12 cellular contexts compared by ENCODE assay signal in genomic region chr2:42459296-42459695, GRCh38. TPM values are rescaled to one million over a fixed set of nuclear protein-coding genes. Genes with fewer than 3 reads are reported as not detected.
DNase-seq lines count a peak whose midpoint lies in the region; ATAC-seq and TF ChIP-seq lines count a peak whose summit lies in the region.
"Had no signal": no experiment of that assay in that cellular context is flagged by ENCODE, and none has a peak within 500 bp of the region (broad histone marks: within the 10 kb centered on the region; RNA-seq: fewer than 3 reads in every experiment).

No MANE protein-coding gene starts in this region.

- no peak for TF ChIP-seq POLR2A in NB4 (IDR thresholded peaks at IDR 0.05; ENCODE audit: extremely low read depth, insufficient read length)

- no peak overlapping the region for H3K23ac ChIP-seq in trophoblast cell (ENCODE audit: low read length)

- H2AFZ ChIP-seq in GM23338 (no peak overlapping the region), trophoblast cell (ENCODE audit: insufficient read depth, low read length, poor library complexity) (no peak overlapping the region)

- H3K4ac ChIP-seq in trophoblast cell (ENCODE audit: low read depth, low read length) = no peak overlapping the region

- peak overlapping the region; percentile 80 for H3K27ac Mint-ChIP-seq in GM23338
- H3K27ac Mint-ChIP-seq in endothelial cell (ENCODE audit: unreplicated experiment) = peak overlapping the region; percentile 22
- H3K27ac Mint-ChIP-seq in activated CD8-positive, alpha-beta memory T cell treated with anti-CD3 and anti-CD28 coated beads, Interleukin-2, amount 10 ng/mL, durations not matched to agents 7 days and 5 days = no peak overlapping the region
- no peak overlapping the region for H3K27ac Mint-ChIP-seq in activated naive CD4-positive, alpha-beta T cell treated with anti-CD3 and anti-CD28 coated beads, Interleukin-2, amount 50 U/mL, for 72 hours
- H3K27ac Mint-ChIP-seq in effector memory CD8-positive, alpha-beta T cell = peak overlapping the region in 1 of 2 donors; percentile 44

- no peak overlapping the region for H4K8ac ChIP-seq in trophoblast cell (ENCODE audit: low read depth, low read length)

- H3K4me1 Mint-ChIP-seq in GM23338 (peaks cover 27% of the 10 kb centered on the region), endothelial cell (ENCODE audit: unreplicated experiment) (no peaks in the 10 kb centered on the region)
- H3K4me1 Mint-ChIP-seq in activated CD8-positive, alpha-beta memory T cell treated with anti-CD3 and anti-CD28 coated beads, Interleukin-2, amount 10 ng/mL, durations not matched to agents 7 days and 5 days = no peaks in the 10 kb centered on the region
- no peaks in the 10 kb centered on the region for H3K4me1 Mint-ChIP-seq in effector memory CD8-positive, alpha-beta T cell (ENCODE audit: low read depth in 2 of 2)

- H3K27me3 ChIP-seq in GM23338 (ENCODE audit: insufficient read depth) (no peaks in the 10 kb centered on the region), trophoblast cell (ENCODE audit: insufficient read depth, low read length) (no peaks in the 10 kb centered on the region), tibial artery (no peaks in the 10 kb centered on the region)
- H3K27me3 ChIP-seq: BLaER1 had no signal

- no peak overlapping the region for H4K91ac ChIP-seq in trophoblast cell (ENCODE audit: low read depth, low read length)

- H3K36me3 Mint-ChIP-seq in GM23338 (ENCODE audit: low read depth) (peaks cover 6% of the 10 kb centered on the region; the same call in 1 of the 3 replicates), endothelial cell (ENCODE audit: low read depth, unreplicated experiment) (no peaks in the 10 kb centered on the region)
- no peaks in the 10 kb centered on the region for H3K36me3 Mint-ChIP-seq in activated CD8-positive, alpha-beta memory T cell treated with anti-CD3 and anti-CD28 coated beads, Interleukin-2, amount 10 ng/mL, durations not matched to agents 7 days and 5 days
- H3K36me3 Mint-ChIP-seq in activated naive CD4-positive, alpha-beta T cell treated with anti-CD3 and anti-CD28 coated beads, Interleukin-2, amount 50 U/mL, for 72 hours = no peaks in the 10 kb centered on the region
- no peaks in the 10 kb centered on the region for H3K36me3 Mint-ChIP-seq in effector memory CD8-positive, alpha-beta T cell (ENCODE audit: insufficient read depth)

- H3K36me3 ChIP-seq in GM23338 (ENCODE audit: insufficient read depth) (no peaks in the 10 kb centered on the region), trophoblast cell (ENCODE audit: control insufficient read depth in 1 of 2, insufficient read depth in 2 of 2, low read length in 2 of 2) (no peaks in the 10 kb centered on the region), tibial artery (no peaks in the 10 kb centered on the region)
- H3K36me3 ChIP-seq: BLaER1 had no signal

- H3K9me3 ChIP-seq in trophoblast cell (ENCODE audit: insufficient read depth, low read depth, low read length) (no peaks in the 10 kb centered on the region), tibial artery (no peaks in the 10 kb centered on the region)
- H3K9me3 ChIP-seq: BLaER1 had no signal

- H3K18ac ChIP-seq in trophoblast cell (ENCODE audit: low read length) = no peak overlapping the region

- no peak overlapping the region for H2BK5ac ChIP-seq in trophoblast cell (ENCODE audit: low read depth, low read length, poor library complexity)

- H3K27ac ChIP-seq in GM23338 (ENCODE audit: low read depth) (no peak overlapping the region), trophoblast cell (ENCODE audit: low read depth, low read length) (no peak overlapping the region), tibial artery (no peak overlapping the region)
- H3K27ac ChIP-seq: BLaER1 had no signal

- H3K4me1 ChIP-seq in GM23338 (ENCODE audit: insufficient read depth) = peaks cover 10% of the 10 kb centered on the region
- H3K4me1 ChIP-seq in trophoblast cell (ENCODE audit: control insufficient read depth in 1 of 2, insufficient read depth in 2 of 2, low read length in 2 of 2) = no peaks in the 10 kb centered on the region
- H3K4me1 ChIP-seq in tibial artery = no peaks in the 10 kb centered on the region
- H3K4me1 ChIP-seq: BLaER1 had no signal

- peaks cover 8% of the 10 kb centered on the region; the same call in 1 of the 2 replicates for H3F3A ChIP-seq in GM23338 (replicated peaks; ENCODE audit: low read depth)

- intact Hi-C loops in tibial artery (cut with DNase I; ENCODE audit: low total_unique reads) = no loop called here

- CTCF ChIA-PET in activated CD8-positive, alpha-beta memory T cell treated with anti-CD3 and anti-CD28 coated beads, Interleukin-2, amount 10 ng/mL, durations not matched to agents 7 days and 5 days (lab: Charles Lee) = no interaction called here

- no peak overlapping the region for H3K4me3 ChIP-seq in GM23338
- no peak overlapping the region for H3K4me3 ChIP-seq in NB4 (ENCODE audit: low read depth, low read length)
- no peak overlapping the region for H3K4me3 ChIP-seq in trophoblast cell (ENCODE audit: low read depth, low read length)
- no peak overlapping the region for H3K4me3 ChIP-seq in tibial artery
- H3K4me3 ChIP-seq: BLaER1 had no signal

- H3K4me2 ChIP-seq in GM23338 (no peak overlapping the region), trophoblast cell (ENCODE audit: low read length) (no peak overlapping the region)
- H3K4me2 ChIP-seq: BLaER1 had no signal

- no peak overlapping the region for H3K4me3 Mint-ChIP-seq in GM23338
- no peak overlapping the region for H3K4me3 Mint-ChIP-seq in endothelial cell (ENCODE audit: unreplicated experiment)
- no peak overlapping the region for H3K4me3 Mint-ChIP-seq in activated CD8-positive, alpha-beta memory T cell treated with anti-CD3 and anti-CD28 coated beads, Interleukin-2, amount 10 ng/mL, durations not matched to agents 7 days and 5 days
- H3K4me3 Mint-ChIP-seq in effector memory CD8-positive, alpha-beta T cell = no peak overlapping the region

- H3K27me3 Mint-ChIP-seq in GM23338 (ENCODE audit: insufficient read depth, low read depth, poor library complexity) = peaks cover 6% of the 10 kb centered on the region
- no peaks in the 10 kb centered on the region for H3K27me3 Mint-ChIP-seq in endothelial cell (ENCODE audit: unreplicated experiment)
- peaks cover 17% of the 10 kb centered on the region for H3K27me3 Mint-ChIP-seq in activated CD8-positive, alpha-beta memory T cell treated with anti-CD3 and anti-CD28 coated beads, Interleukin-2, amount 10 ng/mL, durations not matched to agents 7 days and 5 days
- peaks cover 53% of the 10 kb centered on the region in 2 donors for H3K27me3 Mint-ChIP-seq in effector memory CD8-positive, alpha-beta T cell

- no peak overlapping the region for H2BK120ac ChIP-seq in trophoblast cell (ENCODE audit: insufficient read depth, low read length, poor library complexity)

- DNase-seq in GM23338 (ENCODE audit: low spot score) (no peak), NB4 (ENCODE audit: low read depth) (peak; percentile 11), endothelial cell (ENCODE audit: low spot score) (no peak), trophoblast cell (peak; percentile 6 to 48), tibial artery (no peak)
- DNase-seq in activated CD8-positive, alpha-beta memory T cell treated with anti-CD3 and anti-CD28 coated beads, Interleukin-2, amount 10 ng/mL, durations not matched to agents 7 days and 5 days = no peak
- DNase-seq in activated naive CD4-positive, alpha-beta T cell treated with anti-CD3 and anti-CD28 coated beads, Interleukin-2, amount 50 U/mL, for 72 hours (ENCODE audit: low spot score in 2 of 2) = no peak
- DNase-seq in effector memory CD8-positive, alpha-beta T cell = no peak
- DNase-seq: 8988T, AML-193, DMS53 had no signal

- TF ChIP-seq CTCF in GM23338 (conservative IDR thresholded peaks at IDR 0.05; ENCODE audit: low read depth in 2 of 2) (no peak), NB4 (IDR thresholded peaks at IDR 0.05; ENCODE audit: low read depth, low read length) (no peak), endothelial cell (IDR thresholded peaks at IDR 0.05; ENCODE audit: unreplicated experiment) (no peak), tibial artery (IDR thresholded peaks at IDR 0.05) (no peak)

- H3K79me2 ChIP-seq in GM23338 (replicated peaks; ENCODE audit: insufficient read depth) (peaks cover 92% of the 10 kb centered on the region), trophoblast cell (ENCODE audit: control insufficient read depth, insufficient read depth, low read length, poor library complexity) (no peaks in the 10 kb centered on the region)

- WGBS in trophoblast cell (ENCODE audit: extremely low coverage, insufficient coverage, insufficient read length) = no CpG with 5 or more reads among the region's 3 CpGs

- H2BK12ac ChIP-seq in trophoblast cell (ENCODE audit: low read length) = no peak overlapping the region

- no peak for ATAC-seq in GM23338
- ATAC-seq in activated CD8-positive, alpha-beta memory T cell treated with anti-CD3 and anti-CD28 coated beads, Interleukin-2, amount 10 ng/mL, durations not matched to agents 7 days and 5 days = no peak
- no peak for ATAC-seq in activated naive CD4-positive, alpha-beta T cell treated with anti-CD3 and anti-CD28 coated beads, Interleukin-2, amount 50 U/mL, for 72 hours
- no peak for ATAC-seq in effector memory CD8-positive, alpha-beta T cell (replicated peaks)

- H3K9ac ChIP-seq in trophoblast cell (ENCODE audit: low read length) = no peak overlapping the region
- H3K9ac ChIP-seq: BLaER1 had no signal

- H4K20me1 ChIP-seq in GM23338 (replicated peaks; ENCODE audit: insufficient read depth) = peaks cover 10% of the 10 kb centered on the region; the same call in 1 of the 2 replicates
- H4K20me1 ChIP-seq: BLaER1 had no signal

- H2AK5ac ChIP-seq in trophoblast cell (ENCODE audit: low read length) = no peak overlapping the region

- H4K12ac ChIP-seq in trophoblast cell (ENCODE audit: low read depth, low read length) = no peak overlapping the region

- no peaks in the 10 kb centered on the region for H3K9me2 ChIP-seq in GM23338 (ENCODE audit: insufficient read depth)

- no peaks in the 10 kb centered on the region for H3K9me3 Mint-ChIP-seq in GM23338
- H3K9me3 Mint-ChIP-seq in endothelial cell (ENCODE audit: unreplicated experiment) = no peaks in the 10 kb centered on the region
- H3K9me3 Mint-ChIP-seq in activated CD8-positive, alpha-beta memory T cell treated with anti-CD3 and anti-CD28 coated beads, Interleukin-2, amount 10 ng/mL, durations not matched to agents 7 days and 5 days (ENCODE audit: low read depth) = no peaks in the 10 kb centered on the region
- H3K9me3 Mint-ChIP-seq in activated naive CD4-positive, alpha-beta T cell treated with anti-CD3 and anti-CD28 coated beads, Interleukin-2, amount 50 U/mL, for 72 hours = no peaks in the 10 kb centered on the region
- H3K9me3 Mint-ChIP-seq in effector memory CD8-positive, alpha-beta T cell = no peaks in the 10 kb centered on the region

- H3K14ac ChIP-seq in trophoblast cell (ENCODE audit: low read length) = no peak overlapping the region

- H3K79me1 ChIP-seq in trophoblast cell (ENCODE audit: low read length) = no peaks in the 10 kb centered on the region

RNA-seq across cellular contexts. Expression of gene KCNG3, which starts 34.5 kb away (rescaled TPM):
- total RNA-seq in GM23338 (2014; rRNA removed; shearing (Covaris generic)) = 33.8 and 36.2 TPM in 2 replicates
- polyA plus RNA-seq in GM23338 (2016; fragmentation: Nextera tagmentation; extraction: Ambion mirVana) = 2.2 and 2.5 TPM in 2 replicates
- 0.13 TPM for total RNA-seq in endothelial cell (ENCODE audit: unreplicated experiment)
- 0.07 and 0.08 TPM in 2 replicates for polyA plus RNA-seq in trophoblast cell (2013)
- not detected for total RNA-seq in activated CD8-positive, alpha-beta memory T cell treated with anti-CD3 and anti-CD28 coated beads, Interleukin-2, amount 10 ng/mL, durations not matched to agents 7 days and 5 days
- under 1 TPM; 0.27 to 0.60 TPM for total RNA-seq in activated naive CD4-positive, alpha-beta T cell treated with anti-CD3 and anti-CD28 coated beads, Interleukin-2, amount 50 U/mL, for 72 hours

Comparison
In these comparisons a context has a peak if more than half of its experiments do, and no peak if none do; other contexts are left out.
1. DNase-seq: peak in NB4 (single experiment) and trophoblast cell (2 of 2); none in GM23338 (single experiment), endothelial cell (single experiment), activated CD8-positive, alpha-beta memory T cell treated with anti-CD3 and anti-CD28 coated beads, Interleukin-2, amount 10 ng/mL, durations not matched to agents 7 days and 5 days (single experiment), tibial artery (0 of 2), activated naive CD4-positive, alpha-beta T cell treated with anti-CD3 and anti-CD28 coated beads, Interleukin-2, amount 50 U/mL, for 72 hours (0 of 2) and effector memory CD8-positive, alpha-beta T cell (0 of 3).
2. H3K27ac Mint-ChIP-seq: peak in GM23338 (single experiment) and endothelial cell (single experiment); none in activated CD8-positive, alpha-beta memory T cell treated with anti-CD3 and anti-CD28 coated beads, Interleukin-2, amount 10 ng/mL, durations not matched to agents 7 days and 5 days (single experiment) and activated naive CD4-positive, alpha-beta T cell treated with anti-CD3 and anti-CD28 coated beads, Interleukin-2, amount 50 U/mL, for 72 hours (0 of 2).
3. RNA of gene KCNG3, which starts 34.5 kb away (total RNA-seq): 33.8 to 36.2 TPM in GM23338; 0.27 to 0.60 TPM in activated naive CD4-positive, alpha-beta T cell treated with anti-CD3 and anti-CD28 coated beads, Interleukin-2, amount 50 U/mL, for 72 hours, 0.13 TPM in endothelial cell (single experiment) and not detected in activated CD8-positive, alpha-beta memory T cell treated with anti-CD3 and anti-CD28 coated beads, Interleukin-2, amount 10 ng/mL, durations not matched to agents 7 days and 5 days; every median in the first group is over 10 times any median in the second.